ENCODE assay signal across 15 cellular contexts in the genomic region with DNA sequence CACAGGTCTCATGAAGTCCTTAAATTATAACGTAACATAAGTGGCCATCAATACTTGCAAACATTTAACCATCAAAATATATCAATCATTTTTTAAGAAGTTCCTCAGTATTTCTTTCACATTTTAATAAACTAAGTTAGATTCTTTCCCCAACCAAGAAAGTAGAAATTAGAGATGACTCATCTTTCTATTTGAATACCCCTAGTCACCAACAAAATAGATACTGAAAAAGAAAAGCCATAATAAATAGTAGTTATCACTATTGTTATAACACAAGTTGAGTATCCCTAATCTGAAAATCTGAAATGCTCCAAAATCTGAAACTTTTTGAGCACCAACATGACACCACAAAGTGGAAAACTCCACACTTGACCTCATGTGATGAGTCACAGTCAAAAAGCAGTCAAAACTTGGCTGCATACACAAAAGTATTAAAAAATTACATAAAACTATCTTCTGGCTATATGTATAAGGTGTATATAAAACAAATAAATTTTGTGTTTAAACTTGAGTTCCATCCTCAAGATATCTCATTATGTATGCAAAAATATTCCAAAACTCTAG. TPM values are rescaled to one million over a fixed set of nuclear protein-coding genes. Genes with fewer than 3 reads are reported as not detected.
DNase-seq lines count a peak whose midpoint lies in the region; ATAC-seq and TF ChIP-seq lines count a peak whose summit lies in the region.
"Had no signal": no experiment of that assay in that cellular context is flagged by ENCODE, and none has a peak within 500 bp of the region (broad histone marks: within the 10 kb centered on the region; RNA-seq: fewer than 3 reads in every experiment).

No MANE protein-coding gene starts in this region.

- in situ Hi-C loops in gastrocnemius medialis (cut with MboI; ENCODE audit: low sequenced_read_pairs in 4 of 4) = loop anchor here in 2 of 4 donors (25.0 kb wide), 1 partner anchor 218 kb away; a partner anchor contains a TSS

- intact Hi-C loops in gastrocnemius medialis (cut with DNase I; ENCODE audit: low total_unique reads) = no loop called here

- H3K4me1 Mint-ChIP-seq in activated naive CD8-positive, alpha-beta T cell treated with anti-CD3 and anti-CD28 coated beads for 36 hours = peaks cover 46% of the 10 kb centered on the region
- peaks cover 50% of the 10 kb centered on the region for H3K4me1 Mint-ChIP-seq in stimulated activated naive CD8-positive, alpha-beta T cell treated with anti-CD3 and anti-CD28 coated beads, Interleukin-15, amount 100 ng/mL, for 72 hours

- H3K9me3 Mint-ChIP-seq in activated naive CD8-positive, alpha-beta T cell treated with anti-CD3 and anti-CD28 coated beads for 36 hours = no peaks in the 10 kb centered on the region
- H3K9me3 Mint-ChIP-seq in stimulated activated naive CD8-positive, alpha-beta T cell treated with anti-CD3 and anti-CD28 coated beads, Interleukin-15, amount 100 ng/mL, for 72 hours = no peaks in the 10 kb centered on the region
- H3K9me3 Mint-ChIP-seq: brain; effector memory CD8-positive, alpha-beta T cell had no signal

- peak overlapping the region; percentile 68 for H3K27ac Mint-ChIP-seq in activated naive CD8-positive, alpha-beta T cell treated with anti-CD3 and anti-CD28 coated beads for 36 hours
- no peak overlapping the region for H3K27ac Mint-ChIP-seq in stimulated activated naive CD8-positive, alpha-beta T cell treated with anti-CD3 and anti-CD28 coated beads, Interleukin-15, amount 100 ng/mL, for 72 hours
- H3K27ac Mint-ChIP-seq: brain; effector memory CD8-positive, alpha-beta T cell had no signal

- no peaks in the 10 kb centered on the region for H3K27me3 ChIP-seq in gastrocnemius medialis

- H3K27ac ChIP-seq in gastrocnemius medialis = no peak overlapping the region

- peak; percentile 28 for DNase-seq in stimulated activated CD4-positive, alpha-beta T cell treated with anti-CD3 and anti-CD28 coated beads, Interleukin-15, amount 100 ng/mL, for 24 hours
- no peak for DNase-seq in stimulated activated CD4-positive, alpha-beta T cell treated with anti-CD3 and anti-CD28 coated beads, Interleukin-1b, Interleukin-23, amount 100 ng/mL, for 48 hours
- DNase-seq in activated naive CD8-positive, alpha-beta T cell treated with anti-CD3 and anti-CD28 coated beads for 36 hours = peak; percentile 25
- DNase-seq in stimulated activated naive CD8-positive, alpha-beta T cell treated with anti-CD3 and anti-CD28 coated beads, Interleukin-15, amount 100 ng/mL, for 72 hours = peak in 1 of 2 donors; percentile 30
- DNase-seq in LoVo (ENCODE audit: low spot score) (no peak), gastrocnemius medialis (no peak), DMS 273 treated with DMSO at 0.1 percent for 48 hours (lab: John Stamatoyannopoulos, UW) (no peak)
- DNase-seq: activated CD8-positive, alpha-beta memory T cell treated with anti-CD3 and anti-CD28 coated beads, Interleukin-2, amount 50 U/mL, for 48 hours; effector memory CD8-positive, alpha-beta T cell; head of caudate nucleus; NCI-H1092 treated with DMSO at 0.1 percent for 48 hours; substantia nigra had no signal

- peaks cover 32% of the 10 kb centered on the region for H3K36me3 Mint-ChIP-seq in activated naive CD8-positive, alpha-beta T cell treated with anti-CD3 and anti-CD28 coated beads for 36 hours

- H3K4me1 ChIP-seq in gastrocnemius medialis = peaks cover 21 to 35% of the 10 kb centered on the region in 2 donors

- peaks cover 3% of the 10 kb centered on the region for H3K27me3 Mint-ChIP-seq in activated naive CD8-positive, alpha-beta T cell treated with anti-CD3 and anti-CD28 coated beads for 36 hours
- H3K27me3 Mint-ChIP-seq in stimulated activated naive CD8-positive, alpha-beta T cell treated with anti-CD3 and anti-CD28 coated beads, Interleukin-15, amount 100 ng/mL, for 72 hours = no peaks in the 10 kb centered on the region
- H3K27me3 Mint-ChIP-seq: effector memory CD8-positive, alpha-beta T cell had no signal

- no peak for TF ChIP-seq POLR2A in gastrocnemius medialis (IDR thresholded peaks at IDR 0.05)

- H3K36me3 ChIP-seq in gastrocnemius medialis = peaks cover 0 to 27% of the 10 kb centered on the region in 2 donors

- H3K9me3 ChIP-seq in gastrocnemius medialis = no peaks in the 10 kb centered on the region

- ATAC-seq in HG02610 (IDR thresholded peaks at IDR 0.05; ENCODE audit: unreplicated experiment) (peak; percentile 37), gastrocnemius medialis (no peak)
- ATAC-seq in stimulated activated naive CD8-positive, alpha-beta T cell treated with anti-CD3 and anti-CD28 coated beads, Interleukin-15, amount 100 ng/mL, for 72 hours = peak; percentile 37
- ATAC-seq: effector memory CD8-positive, alpha-beta T cell; sciatic nerve had no signal

- no peak overlapping the region for H3K4me3 ChIP-seq in gastrocnemius medialis

- no peak for TF ChIP-seq CTCF in gastrocnemius medialis (IDR thresholded peaks at IDR 0.05 in 4 of 5, conservative IDR thresholded peaks at IDR 0.05 in 1 of 5)

- H3K4me3 Mint-ChIP-seq in activated naive CD8-positive, alpha-beta T cell treated with anti-CD3 and anti-CD28 coated beads for 36 hours = peak overlapping the region; percentile 22
- peak overlapping the region; percentile 48 to 69 for H3K4me3 Mint-ChIP-seq in stimulated activated naive CD8-positive, alpha-beta T cell treated with anti-CD3 and anti-CD28 coated beads, Interleukin-15, amount 100 ng/mL, for 72 hours
- H3K4me3 Mint-ChIP-seq: effector memory CD8-positive, alpha-beta T cell had no signal

RNA-seq across cellular contexts. Expression of a gene that starts 3.7 kb away (rescaled TPM):
- 10 to 100 TPM; 38.9 to 40.0 TPM for total RNA-seq in activated naive CD8-positive, alpha-beta T cell treated with anti-CD3 and anti-CD28 coated beads for 36 hours
- total RNA-seq in gastrocnemius medialis = 10 to 100 TPM in 3 of 4 donors, 1 to 10 TPM in 1; 9.2 to 15.0 (median 12.6) TPM

RNA-seq across cellular contexts. Expression of a gene that starts 43.3 kb away (rescaled TPM):
- total RNA-seq in activated naive CD8-positive, alpha-beta T cell treated with anti-CD3 and anti-CD28 coated beads for 36 hours = under 1 TPM; 0.16 to 0.32 TPM
- under 1 TPM in 3 of 4 donors, not detected in 1; 0.31 to 0.94 (median 0.38) TPM for total RNA-seq in gastrocnemius medialis

Comparison
In these comparisons a context has a peak if more than half of its experiments do, and no peak if none do; other contexts are left out.
1. DNase-seq: peak in stimulated activated CD4-positive, alpha-beta T cell treated with anti-CD3 and anti-CD28 coated beads, Interleukin-15, amount 100 ng/mL, for 24 hours (single experiment) and activated naive CD8-positive, alpha-beta T cell treated with anti-CD3 and anti-CD28 coated beads for 36 hours (single experiment); none in stimulated activated CD4-positive, alpha-beta T cell treated with anti-CD3 and anti-CD28 coated beads, Interleukin-1b, Interleukin-23, amount 100 ng/mL, for 48 hours (single experiment), LoVo (single experiment), gastrocnemius medialis (0 of 2) and DMS 273 treated with DMSO at 0.1 percent for 48 hours (single experiment).
2. ATAC-seq: peak in HG02610 (single experiment) and stimulated activated naive CD8-positive, alpha-beta T cell treated with anti-CD3 and anti-CD28 coated beads, Interleukin-15, amount 100 ng/mL, for 72 hours (single experiment); none in gastrocnemius medialis (0 of 2).